Comparison of ENCODE assay signal across 13 cellular contexts in genomic region chrX:119636419-119636818, GRCh38. TPM values are rescaled to one million over a fixed set of nuclear protein-coding genes. Genes with fewer than 3 reads are reported as not detected.
DNase-seq lines count a peak whose midpoint lies in the region; ATAC-seq and TF ChIP-seq lines count a peak whose summit lies in the region.
"Had no signal": no experiment of that assay in that cellular context is flagged by ENCODE, and none has a peak within 500 bp of the region (broad histone marks: within the 10 kb centered on the region; RNA-seq: fewer than 3 reads in every experiment).

No MANE protein-coding gene starts in this region.

- CTCF ChIA-PET in CD8-positive, alpha-beta T cell (lab: Charles Lee): no interaction called here
- CTCF ChIA-PET in T-cell (lab: Charles Lee): interaction anchor here in 1 of 2 donors (1.0 kb wide), 1 partner anchor 93 kb away, joined by 3 read pairs; no protein-coding TSS in a partner anchor

- H3K36me3 Mint-ChIP-seq in CD8-positive, alpha-beta T cell: peaks cover 76% of the 10 kb centered on the region
- peaks cover 39% of the 10 kb centered on the region for H3K36me3 Mint-ChIP-seq in T-cell

- H3K9me3 ChIP-seq in CD8-positive, alpha-beta T cell (ENCODE audit: low read length): no peaks in the 10 kb centered on the region
- H3K9me3 ChIP-seq in sigmoid colon: no peaks in the 10 kb centered on the region
- H3K9me3 ChIP-seq: heart right ventricle, ovary had no signal

- no peak for TF ChIP-seq CTCF in CD8-positive, alpha-beta T cell (IDR thresholded peaks at IDR 0.05)
- TF ChIP-seq CTCF in sigmoid colon (IDR thresholded peaks at IDR 0.05): no peak

- DNase-seq in CD8-positive, alpha-beta T cell: no peak
- DNase-seq in T-cell: peak in 1 of 34 experiments; percentile 1
- no peak for DNase-seq in stimulated activated naive CD4-positive, alpha-beta T cell (lab: John Stamatoyannopoulos, UW)
- no peak for DNase-seq in sigmoid colon
- DNase-seq in pons (ENCODE audit: low spot score): no peak
- no peak for DNase-seq in SHP77 (lab: John Stamatoyannopoulos, UW)
- DNase-seq: endodermal cell, heart right ventricle, NCI-H524, ovary had no signal

- 73 to 86% methylated on average over 8 of the region's 8 CpGs for WGBS in sigmoid colon, 2 donors

- no peaks in the 10 kb centered on the region for H3K4me1 ChIP-seq in CD8-positive, alpha-beta T cell (ENCODE audit: insufficient read depth, low read length)
- no peaks in the 10 kb centered on the region for H3K4me1 ChIP-seq in sigmoid colon

- no peaks in the 10 kb centered on the region for H3K9me3 Mint-ChIP-seq in CD8-positive, alpha-beta T cell
- no peaks in the 10 kb centered on the region for H3K9me3 Mint-ChIP-seq in T-cell

- H3K27me3 Mint-ChIP-seq in CD8-positive, alpha-beta T cell (ENCODE audit: low read depth): no peaks in the 10 kb centered on the region
- no peaks in the 10 kb centered on the region for H3K27me3 Mint-ChIP-seq in T-cell

- POLR2A ChIA-PET in CD8-positive, alpha-beta T cell (lab: Charles Lee): no interaction called here
- POLR2A ChIA-PET in T-cell (lab: Charles Lee): no interaction called here

- TF ChIP-seq EP300 in sigmoid colon (IDR thresholded peaks at IDR 0.05): no peak

- H3K36me3 ChIP-seq in CD8-positive, alpha-beta T cell (ENCODE audit: insufficient read depth, low read length): peaks cover 44% of the 10 kb centered on the region
- H3K36me3 ChIP-seq in sigmoid colon: peaks cover 0 to 26% (median 0%) of the 10 kb centered on the region in 4 donors
- H3K36me3 ChIP-seq: ovary had no signal

- peaks cover 22% of the 10 kb centered on the region for H3K4me1 Mint-ChIP-seq in CD8-positive, alpha-beta T cell (ENCODE audit: low read depth)
- H3K4me1 Mint-ChIP-seq in T-cell: peaks cover 16 to 35% (median 20%) of the 10 kb centered on the region in 3 donors
- H3K4me1 Mint-ChIP-seq: endodermal cell had no signal

- TF ChIP-seq POLR2A in sigmoid colon (IDR thresholded peaks at IDR 0.05): no peak

- no peak overlapping the region for H3K4me3 ChIP-seq in CD8-positive, alpha-beta T cell (ENCODE audit: low read depth, low read length)
- no peak overlapping the region for H3K4me3 ChIP-seq in sigmoid colon
- H3K4me3 ChIP-seq: heart right ventricle, lung, ovary had no signal

- no peak overlapping the region for H3K27ac ChIP-seq in CD8-positive, alpha-beta T cell (ENCODE audit: low read depth, low read length)
- no peak overlapping the region for H3K27ac ChIP-seq in sigmoid colon
- H3K27ac ChIP-seq: heart right ventricle, ovary had no signal

- intact Hi-C loops in CD8-positive, alpha-beta T cell (cut with DNase I, micrococcal nuclease): no loop called here
- intact Hi-C loops in sigmoid colon (cut with DNase I): no loop called here

- no peak overlapping the region for H3K4me3 Mint-ChIP-seq in CD8-positive, alpha-beta T cell
- no peak overlapping the region for H3K4me3 Mint-ChIP-seq in T-cell
- H3K4me3 Mint-ChIP-seq: endodermal cell had no signal

- no peaks in the 10 kb centered on the region for H3K27me3 ChIP-seq in CD8-positive, alpha-beta T cell (ENCODE audit: insufficient read depth, low read length)
- no peaks in the 10 kb centered on the region for H3K27me3 ChIP-seq in sigmoid colon
- H3K27me3 ChIP-seq: heart right ventricle, ovary had no signal

- H3K27ac Mint-ChIP-seq in CD8-positive, alpha-beta T cell: peak overlapping the region; percentile 71
- peak overlapping the region; percentile 5 to 39 for H3K27ac Mint-ChIP-seq in T-cell
- H3K27ac Mint-ChIP-seq: endodermal cell had no signal

- no peak for ATAC-seq in CD8-positive, alpha-beta T cell
- peak; percentile 62 for ATAC-seq in GM18907 (IDR thresholded peaks at IDR 0.05; ENCODE audit: unreplicated experiment)
- ATAC-seq in HG02642 (IDR thresholded peaks at IDR 0.05; ENCODE audit: poor library complexity, unreplicated experiment): peak; percentile 66
- ATAC-seq in T-cell (replicated peaks in 1 of 4): no peak
- ATAC-seq: heart right ventricle had no signal

RNA-seq across cellular contexts. Expression of gene NKRF, which starts 30.2 kb away (rescaled TPM):
- total RNA-seq in CD8-positive, alpha-beta T cell: 10 to 100 TPM; 18.3 to 20.5 TPM
- total RNA-seq in T-cell (10 to 100 TPM; 13.0 to 14.2 (median 13.7) TPM), sigmoid colon (1 to 10 TPM; 4.8 to 6.1 (median 5.0) TPM)
- 1 to 10 TPM; 2.4 to 5.3 (median 2.5) TPM for polyA plus RNA-seq in sigmoid colon

RNA-seq across cellular contexts. Expression of gene SEPTIN6, which starts 56.5 kb away (rescaled TPM):
- 100 to 1,000 TPM; 136 to 138 TPM for total RNA-seq in CD8-positive, alpha-beta T cell
- total RNA-seq in T-cell (100 to 1,000 TPM; 171 to 269 (median 206) TPM), sigmoid colon (100 to 1,000 TPM in 1 of 4 donors, 10 to 100 TPM in 3; 48.2 to 103 (median 69.4) TPM)
- 10 to 100 TPM in 1 of 3 donors, 1 to 10 TPM in 2; 5.3 to 32.5 (median 6.0) TPM for polyA plus RNA-seq in sigmoid colon

Comparison
In these comparisons a context has a peak if more than half of its experiments do, and no peak if none do; other contexts are left out.
1. ATAC-seq: peak in GM18907 (single experiment) and HG02642 (single experiment); none in CD8-positive, alpha-beta T cell (single experiment) and T-cell (0 of 4).